20 cellular contexts compared by ENCODE assay signal in genomic region chr1:38114633-38115032, GRCh38.
"Had no signal": no experiment of that assay in that cellular context is flagged by ENCODE, and none has a peak within 500 bp of the region (broad histone marks: within the 10 kb centered on the region; RNA-seq: fewer than 3 reads in every experiment).

No MANE protein-coding gene starts in this region.

- H3K4me3 ChIP-seq: breast epithelium, colonic mucosa, lower lobe of right lung, mucosa of descending colon, psoas muscle, right atrium auricular region, thyroid gland, upper lobe of right lung had no signal

- H3K36me3 ChIP-seq: breast epithelium, colonic mucosa, lower lobe of right lung, right atrium auricular region, thyroid gland, upper lobe of right lung had no signal

- H3K9me3 ChIP-seq: colonic mucosa, lower lobe of right lung, mucosa of descending colon, thyroid gland, upper lobe of right lung had no signal

- DNase-seq: activated CD4-positive, alpha-beta T cell treated with anti-CD3 and anti-CD28 coated beads, Interleukin-2, amount 10 ng/mL, durations not matched to agents 24 days and 14 days; activated CD8-positive, alpha-beta memory T cell treated with anti-CD3 and anti-CD28 coated beads, Interleukin-2, amount 10 ng/mL, durations not matched to agents 7 days and 5 days; activated effector memory CD4-positive, alpha-beta T cell treated with anti-CD3 and anti-CD28 coated beads, Interleukin-2, amount 50 U/mL, for 16 hours; activated naive CD4-positive, alpha-beta T cell treated with anti-CD3 and anti-CD28 coated beads, Interleukin-2, amount 50 U/mL, for 16 hours; activated naive CD8-positive, alpha-beta T cell treated with anti-CD3 and anti-CD28 coated beads, Interleukin-2, amount 50 U/mL, for 24 hours; activated T-cell treated with anti-CD3 and anti-CD28 coated beads for 4 hours; colonic mucosa; foreskin fibroblast; kidney; lower lobe of right lung; mesendoderm; mucosa of descending colon; stimulated activated CD4-positive, alpha-beta T cell treated with anti-CD3 and anti-CD28 coated beads, Interleukin-12 subunit alpha, Interleukin-12 subunit beta, amount 100 ng/mL, for 4 hours; stimulated activated CD4-positive, alpha-beta T cell treated with anti-CD3 and anti-CD28 coated beads, Interleukin-4, amount 100 ng/mL, for 4 hours; stimulated activated naive CD8-positive, alpha-beta T cell treated with anti-CD3 and anti-CD28 coated beads, Interleukin-15, Interleukin-2, amounts not matched to agents 100 U/mL and 50 U/mL, for 24 hours; thyroid gland; upper lobe of right lung had no signal

- ATAC-seq: activated CD8-positive, alpha-beta memory T cell treated with anti-CD3 and anti-CD28 coated beads, Interleukin-2, amount 10 ng/mL, durations not matched to agents 7 days and 5 days; activated naive CD8-positive, alpha-beta T cell treated with anti-CD3 and anti-CD28 coated beads, Interleukin-2, amount 50 U/mL, for 24 hours; lower lobe of right lung had no signal

- H3K27ac ChIP-seq: breast epithelium, colonic mucosa, lower lobe of right lung, psoas muscle, right atrium auricular region, thyroid gland, upper lobe of right lung had no signal

- H3K4me1 ChIP-seq: breast epithelium, colonic mucosa, lower lobe of right lung, psoas muscle, right atrium auricular region, thyroid gland had no signal

- H3K27me3 ChIP-seq: breast epithelium, colonic mucosa, right atrium auricular region, thyroid gland, upper lobe of right lung had no signal

- FAIRE-seq: kidney had no signal
